Comparison of ENCODE assay signal across 22 cellular contexts in the genomic region with DNA sequence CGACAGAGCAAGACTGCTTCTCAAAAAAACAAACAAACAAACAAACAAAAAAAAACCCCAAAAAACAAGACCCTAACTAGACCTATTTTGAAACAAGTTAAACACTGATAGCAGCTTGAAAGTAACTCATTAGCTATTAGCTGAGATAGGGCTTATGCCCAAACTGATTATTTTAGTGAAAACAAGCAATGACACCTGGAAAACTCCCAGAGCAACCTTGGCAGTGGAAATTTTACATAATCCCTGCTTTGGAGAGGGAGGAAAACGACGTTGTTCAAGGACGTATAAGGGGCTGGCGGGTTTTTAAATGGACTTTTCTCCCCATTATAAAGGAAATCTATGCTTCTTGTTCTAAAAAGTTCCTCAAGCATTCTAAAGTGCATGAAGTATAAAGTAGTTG. TPM values are rescaled to one million over a fixed set of nuclear protein-coding genes. Genes with fewer than 3 reads are reported as not detected.
"Had no signal": no experiment of that assay in that cellular context is flagged by ENCODE, and none has a peak within 500 bp of the region (broad histone marks: within the 10 kb centered on the region; RNA-seq: fewer than 3 reads in every experiment).

No MANE protein-coding gene starts in this region.

- H3K9me2 ChIP-seq: SK-N-SH had no signal

- H3K9me3 ChIP-seq: MG63, SK-N-SH had no signal

- H3K9ac ChIP-seq: SK-N-SH had no signal

- H3K27ac ChIP-seq: RWPE1 had no signal

- H3K27me3 ChIP-seq: MG63 had no signal

- DNase-seq: KBM-7, MG63, NCI-H1092, NCI-H1105 treated with DMSO at 0.1 percent for 48 hours, NCI-H1417 treated with DMSO at 0.1 percent for 48 hours, NCI-H146, NCI-H1694 treated with DMSO at 0.1 percent for 48 hours, NCI-H1930, NCI-H2081, NCI-H2171, NCI-H226, NCI-H446, NCI-H510A, NCI-H524 treated with DMSO at 0.1 percent for 48 hours, NCI-H69, NCI-H774, SHP77, SK-N-SH, SW 1271 had no signal

- H3K4me3 ChIP-seq: MG63 had no signal

- H3K4me2 ChIP-seq: SK-N-SH had no signal

RNA-seq across cellular contexts. Expression of a gene that starts 45.4 kb away (rescaled TPM):
- total RNA-seq: HT1080, SK-MEL-5 had no signal
